8 cellular contexts compared by ENCODE assay signal in genomic region chr3:196432137-196432879, GRCh38.
DNase-seq lines count a peak whose midpoint lies in the region; ATAC-seq and TF ChIP-seq lines count a peak whose summit lies in the region.

Gene UBXN7, minus strand, starts transcription at chr3:196432427. Its CDS starts 28 bp downstream, at chr3:196432399.

- ATAC-seq in HG02588 (IDR thresholded peaks at IDR 0.05; ENCODE audit: unreplicated experiment) (peak; percentile 75), SK-N-SH treated with all-trans-retinoic acid at 6 μM for 48 hours (peak; percentile 93)

- no peaks in the 10 kb centered on the region for H3K36me3 Mint-ChIP-seq in activated naive CD4-positive, alpha-beta T cell treated with anti-CD3 and anti-CD28 coated beads, Interleukin-2, amount 50 U/mL, for 24 hours

- H3K27ac Mint-ChIP-seq in activated naive CD4-positive, alpha-beta T cell treated with anti-CD3 and anti-CD28 coated beads, Interleukin-2, amount 50 U/mL, for 24 hours, result peak within 1 kb of the TSS; percentile 96

- peak within 1 kb of the TSS; percentile 94 for H3K4me3 ChIP-seq in GM06990 (replicated peaks; ENCODE audit: low read depth, low read length)

- H3K9me3 Mint-ChIP-seq in activated naive CD4-positive, alpha-beta T cell treated with anti-CD3 and anti-CD28 coated beads, Interleukin-2, amount 50 U/mL, for 24 hours, result no peaks in the 10 kb centered on the region

- no peaks in the 10 kb centered on the region for H3K27me3 Mint-ChIP-seq in activated naive CD4-positive, alpha-beta T cell treated with anti-CD3 and anti-CD28 coated beads, Interleukin-2, amount 50 U/mL, for 24 hours

- peaks cover 2% of the 10 kb centered on the region; the same call in 1 of the 2 replicates for H3K36me3 ChIP-seq in GM06990 (ENCODE audit: control insufficient read depth, insufficient read depth, low read length)

- H3K27me3 ChIP-seq in GM06990 (replicated peaks; ENCODE audit: control insufficient read depth, insufficient read depth, low read length), result no peaks in the 10 kb centered on the region

- no peak for TF ChIP-seq CTCF in GM06990 (IDR thresholded peaks at IDR 0.05; ENCODE audit: insufficient read depth, low read length, poor library complexity, severe bottlenecking)

- peak within 1 kb of the TSS; percentile 86 for H3K4me3 Mint-ChIP-seq in activated naive CD4-positive, alpha-beta T cell treated with anti-CD3 and anti-CD28 coated beads, Interleukin-2, amount 50 U/mL, for 24 hours

- peaks cover 33% of the 10 kb centered on the region for H3K4me1 Mint-ChIP-seq in activated naive CD4-positive, alpha-beta T cell treated with anti-CD3 and anti-CD28 coated beads, Interleukin-2, amount 50 U/mL, for 24 hours

- DNase-seq in GM06990 (ENCODE audit: extremely low read depth, insufficient read length) (peak; percentile 96), NCI-H1092 treated with DMSO at 0.1 percent for 48 hours (lab: John Stamatoyannopoulos, UW) (peak; percentile 95), globus pallidus (ENCODE audit: low spot score) (peak; percentile 94), nucleus accumbens (lab: John Stamatoyannopoulos, UW) (peak; percentile 46 to 98 (median 93)), superior temporal gyrus (ENCODE audit: extremely low spot score) (peak; percentile 93)

TF ChIP-seq in SK-N-SH treated with all-trans-retinoic acid at 6 μM for 48 hours, 23 proteins besides CTCF, POLR2A, EP300 and RAD21:
- TF ChIP-seq POU6F1 (CRISPR knock-in tag; IDR thresholded peaks at IDR 0.05; ENCODE audit: borderline replicate concordance, low read depth) (no peak), OSR1 (CRISPR knock-in tag; IDR thresholded peaks at IDR 0.05) (no peak), ZFP30 (CRISPR knock-in tag; IDR thresholded peaks at IDR 0.05) (no peak), ISL1 (CRISPR knock-in tag; IDR thresholded peaks at IDR 0.05) (no peak), ZNF70 (CRISPR knock-in tag; IDR thresholded peaks at IDR 0.05) (no peak), BACH2 (CRISPR knock-in tag; IDR thresholded peaks at IDR 0.05; ENCODE audit: borderline replicate concordance) (no peak), GLIS3 (CRISPR knock-in tag; IDR thresholded peaks at IDR 0.05) (no peak), ESRRG (CRISPR knock-in tag; IDR thresholded peaks at IDR 0.05) (no peak), CSRNP3 (CRISPR knock-in tag; IDR thresholded peaks at IDR 0.05) (no peak), ARNTL (CRISPR knock-in tag; IDR thresholded peaks at IDR 0.05; ENCODE audit: borderline replicate concordance, low read depth) (no peak), RARB (CRISPR knock-in tag; IDR thresholded peaks at IDR 0.05) (no peak), PPARA (CRISPR knock-in tag; IDR thresholded peaks at IDR 0.05; ENCODE audit: borderline replicate concordance) (no peak), TSHZ2 (CRISPR knock-in tag; IDR thresholded peaks at IDR 0.05) (no peak), ZFP3 (CRISPR knock-in tag; IDR thresholded peaks at IDR 0.05) (no peak), TOX (CRISPR knock-in tag; IDR thresholded peaks at IDR 0.05; ENCODE audit: borderline replicate concordance) (no peak), ZNF8 (CRISPR knock-in tag; IDR thresholded peaks at IDR 0.05) (no peak)
TF ChIP-seq in SK-N-SH treated with all-trans-retinoic acid at 6 μM for 48 hours: peak in this region for 0.

Comparison
In these comparisons a context has a peak if more than half of its experiments do, and no peak if none do; other contexts are left out.
1. Peak in every context shown above with its lines: DNase-seq, ATAC-seq and H3K4me3 ChIP-seq.